19 cellular contexts compared by ENCODE assay signal in genomic region chr6:132007474-132008190, GRCh38. TPM values are rescaled to one million over a fixed set of nuclear protein-coding genes. Genes with fewer than 3 reads are reported as not detected.
DNase-seq lines count a peak whose midpoint lies in the region; ATAC-seq and TF ChIP-seq lines count a peak whose summit lies in the region.
"Had no signal": no experiment of that assay in that cellular context is flagged by ENCODE, and none has a peak within 500 bp of the region (broad histone marks: within the 10 kb centered on the region; RNA-seq: fewer than 3 reads in every experiment).

No MANE protein-coding gene starts in this region.

- no peak overlapping the region for H3K4me3 ChIP-seq in astrocyte of the spinal cord (ENCODE audit: low read depth, low read length)
- H3K4me3 ChIP-seq: colonic mucosa had no signal

- no peak overlapping the region for H3K27ac Mint-ChIP-seq in activated CD4-positive, alpha-beta T cell treated with anti-CD3 and anti-CD28 coated beads, Interleukin-2, amount 10 ng/mL, durations not matched to agents 24 days and 14 days
- H3K27ac Mint-ChIP-seq: CD4-positive, CD25-positive, alpha-beta regulatory T cell; nephron; T-helper 2 cell treated with Interferon-gamma antibody and Interleukin-4, amounts not matched to agents 5 μg/mL and 100 μg/mL, for 36 hours had no signal

- in situ Hi-C loops in astrocyte of the spinal cord (cut with HindIII; ENCODE audit: low sequenced_read_pairs): no loop called here

- ATAC-seq in HG03280 (IDR thresholded peaks at IDR 0.05; ENCODE audit: unreplicated experiment) (no peak), HG02588 (IDR thresholded peaks at IDR 0.05; ENCODE audit: unreplicated experiment) (no peak), left lobe of liver (no peak)
- ATAC-seq: activated CD4-positive, CD25-positive, alpha-beta regulatory T cell treated with anti-CD3 and anti-CD28 coated beads, Interleukin-2, amount 50 U/mL, for 24 hours; stimulated activated naive CD8-positive, alpha-beta T cell treated with anti-CD3 and anti-CD28 coated beads, Interleukin-15, Interleukin-2, amounts not matched to agents 100 U/mL and 50 U/mL, for 24 hours had no signal

- H3K4me1 Mint-ChIP-seq in activated CD4-positive, alpha-beta T cell treated with anti-CD3 and anti-CD28 coated beads, Interleukin-2, amount 10 ng/mL, durations not matched to agents 24 days and 14 days: no peaks in the 10 kb centered on the region
- H3K4me1 Mint-ChIP-seq: CD4-positive, CD25-positive, alpha-beta regulatory T cell had no signal

- no peak for TF ChIP-seq CTCF in astrocyte of the spinal cord (IDR thresholded peaks at IDR 0.05; ENCODE audit: low read depth, low read length)

- peak; percentile 34 for DNase-seq in activated CD4-positive, alpha-beta T cell treated with anti-CD3 and anti-CD28 coated beads, Interleukin-2, amount 10 ng/mL, durations not matched to agents 24 days and 14 days
- DNase-seq in activated CD4-positive, alpha-beta T cell treated with anti-CD3 and anti-CD28 coated beads, Interleukin-2, amount 50 U/mL, for 48 hours: no peak
- DNase-seq in astrocyte of the spinal cord (ENCODE audit: low read depth, low spot score) (peak; percentile 69), fibroblast of the conjunctiva (ENCODE audit: low read depth) (peak; percentile 40), left lobe of liver (ENCODE audit: low spot score) (no peak), iPS-NIHi7 (ENCODE audit: extremely low spot score) (no peak)
- DNase-seq: amygdala; CD4-positive, CD25-positive, alpha-beta regulatory T cell; colonic mucosa; NCI-H2029; NCI-H510A; SIG-M5; stimulated activated naive CD8-positive, alpha-beta T cell treated with anti-CD3 and anti-CD28 coated beads, Interleukin-15, Interleukin-2, amounts not matched to agents 100 U/mL and 50 U/mL, for 24 hours; trophoblast cell had no signal

- H3K9me3 Mint-ChIP-seq in activated CD4-positive, alpha-beta T cell treated with anti-CD3 and anti-CD28 coated beads, Interleukin-2, amount 10 ng/mL, durations not matched to agents 24 days and 14 days: no peaks in the 10 kb centered on the region
- H3K9me3 Mint-ChIP-seq: T-helper 2 cell treated with Interferon-gamma antibody and Interleukin-4, amounts not matched to agents 5 μg/mL and 100 μg/mL, for 36 hours had no signal

- no peaks in the 10 kb centered on the region for H3K36me3 Mint-ChIP-seq in activated CD4-positive, alpha-beta T cell treated with anti-CD3 and anti-CD28 coated beads, Interleukin-2, amount 10 ng/mL, durations not matched to agents 24 days and 14 days (ENCODE audit: low read depth)
- H3K36me3 Mint-ChIP-seq: CD4-positive, CD25-positive, alpha-beta regulatory T cell had no signal

- intact Hi-C loops in activated CD4-positive, alpha-beta T cell treated with anti-CD3 and anti-CD28 coated beads, Interleukin-2, amount 10 ng/mL, durations not matched to agents 24 days and 14 days (cut with micrococcal nuclease): no loop called here

- no peaks in the 10 kb centered on the region for H3K27me3 Mint-ChIP-seq in activated CD4-positive, alpha-beta T cell treated with anti-CD3 and anti-CD28 coated beads, Interleukin-2, amount 10 ng/mL, durations not matched to agents 24 days and 14 days
- H3K27me3 Mint-ChIP-seq: CD4-positive, CD25-positive, alpha-beta regulatory T cell had no signal

- H3K4me3 Mint-ChIP-seq in activated CD4-positive, alpha-beta T cell treated with anti-CD3 and anti-CD28 coated beads, Interleukin-2, amount 10 ng/mL, durations not matched to agents 24 days and 14 days: no peak overlapping the region
- H3K4me3 Mint-ChIP-seq: CD4-positive, CD25-positive, alpha-beta regulatory T cell; nephron; T-helper 2 cell treated with Interferon-gamma antibody and Interleukin-4, amounts not matched to agents 5 μg/mL and 100 μg/mL, for 36 hours had no signal

RNA-seq across cellular contexts. Expression of gene CCN2, which starts 56.5 kb away (rescaled TPM):
- not detected in 2 replicates for total RNA-seq in activated CD4-positive, alpha-beta T cell treated with anti-CD3 and anti-CD28 coated beads, Interleukin-2, amount 10 ng/mL, durations not matched to agents 24 days and 14 days
- 6.7 TPM for total RNA-seq in left lobe of liver
- total RNA-seq: CD4-positive, CD25-positive, alpha-beta regulatory T cell had no signal

Comparison
In these comparisons a context has a peak if more than half of its experiments do, and no peak if none do; other contexts are left out.
1. DNase-seq: peak in activated CD4-positive, alpha-beta T cell treated with anti-CD3 and anti-CD28 coated beads, Interleukin-2, amount 10 ng/mL, durations not matched to agents 24 days and 14 days (single experiment), astrocyte of the spinal cord (single experiment) and fibroblast of the conjunctiva (single experiment); none in activated CD4-positive, alpha-beta T cell treated with anti-CD3 and anti-CD28 coated beads, Interleukin-2, amount 50 U/mL, for 48 hours (0 of 2), left lobe of liver (single experiment) and iPS-NIHi7 (single experiment).